In the genomic region with DNA sequence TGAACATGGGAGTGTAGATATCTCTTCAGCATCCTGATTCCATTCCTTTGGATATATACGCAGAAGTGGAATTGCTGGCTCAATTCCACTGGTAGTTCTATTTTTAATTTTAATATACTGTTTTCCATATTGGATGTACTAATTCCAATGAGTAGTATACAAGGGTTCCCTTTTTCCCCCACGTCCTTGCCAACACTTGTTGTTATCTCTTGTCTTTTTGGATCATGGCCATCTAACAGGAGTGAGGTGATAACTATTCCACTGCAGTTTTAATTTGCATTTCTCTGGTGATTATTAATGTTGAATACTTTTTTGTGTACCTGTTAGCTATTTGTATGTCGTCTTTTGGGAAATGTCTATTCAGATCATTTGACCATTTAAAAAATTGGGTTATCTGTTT, we compare ENCODE assay signal across 21 cellular contexts.
DNase-seq lines count a peak whose midpoint lies in the region; ATAC-seq and TF ChIP-seq lines count a peak whose summit lies in the region.
"Had no signal": no experiment of that assay in that cellular context is flagged by ENCODE, and none has a peak within 500 bp of the region (broad histone marks: within the 10 kb centered on the region; RNA-seq: fewer than 3 reads in every experiment).

No MANE protein-coding gene starts in this region.

- no peak overlapping the region for H3K27ac ChIP-seq in effector memory CD4-positive, alpha-beta T cell (ENCODE audit: insufficient read depth, low read length, poor library complexity, severe bottlenecking)
- H3K27ac ChIP-seq: 22Rv1, BLaER1, C4-2B had no signal

- no peak overlapping the region for H3K4me3 Mint-ChIP-seq in activated T-cell treated with anti-CD3 and anti-CD28 coated beads, Interleukin-2, amount 50 U/mL, for 72 hours
- peak overlapping the region; percentile 0 for H3K4me3 Mint-ChIP-seq in natural killer cell
- H3K4me3 Mint-ChIP-seq in natural killer cell treated with Interleukin-12 subunit alpha and Interleukin-12 subunit beta and Interleukin-15 and Interleukin-18, amount 100 ng/mL, for 72 hours = no peak overlapping the region
- H3K4me3 Mint-ChIP-seq: B cell, GM23338, H9, HFFc6 had no signal

- H3K36me3 ChIP-seq in Loucy (ENCODE audit: insufficient read depth, low read length) = no peaks in the 10 kb centered on the region
- no peaks in the 10 kb centered on the region for H3K36me3 ChIP-seq in effector memory CD4-positive, alpha-beta T cell (ENCODE audit: control insufficient read depth, insufficient read depth, low read length)

- H3K4me3 ChIP-seq in Loucy (ENCODE audit: low read length, poor library complexity, severe bottlenecking) = peak overlapping the region; percentile 11
- no peak overlapping the region for H3K4me3 ChIP-seq in effector memory CD4-positive, alpha-beta T cell (ENCODE audit: insufficient read depth, low read depth, low read length, poor library complexity, severe bottlenecking)
- H3K4me3 ChIP-seq: BLaER1, GM23338 had no signal

- TF ChIP-seq CTCF in natural killer cell (IDR thresholded peaks at IDR 0.05) (no peak), Loucy (conservative IDR thresholded peaks at IDR 0.05; ENCODE audit: low read length) (no peak)

- intact Hi-C loops in natural killer cell (cut with micrococcal nuclease) = no loop called here

- H3K27ac Mint-ChIP-seq in activated T-cell treated with anti-CD3 and anti-CD28 coated beads, Interleukin-2, amount 50 U/mL, for 72 hours = peak overlapping the region; percentile 62
- H3K27ac Mint-ChIP-seq in natural killer cell = peak overlapping the region in 1 of 2 donors; percentile 27
- H3K27ac Mint-ChIP-seq in natural killer cell treated with Interleukin-12 subunit alpha and Interleukin-12 subunit beta and Interleukin-15 and Interleukin-18, amount 100 ng/mL, for 72 hours = no peak overlapping the region
- H3K27ac Mint-ChIP-seq: B cell, GM23338, H9, HFFc6 had no signal

- peaks cover 91% of the 10 kb centered on the region for H3K79me2 ChIP-seq in Loucy (ENCODE audit: insufficient read depth, low read length)

- H3K4me1 Mint-ChIP-seq in activated T-cell treated with anti-CD3 and anti-CD28 coated beads, Interleukin-2, amount 50 U/mL, for 72 hours (ENCODE audit: low read depth) = peaks cover 69% of the 10 kb centered on the region
- peaks cover 73 to 76% of the 10 kb centered on the region in 2 donors for H3K4me1 Mint-ChIP-seq in natural killer cell
- peaks cover 55 to 58% of the 10 kb centered on the region in 2 donors for H3K4me1 Mint-ChIP-seq in natural killer cell treated with Interleukin-12 subunit alpha and Interleukin-12 subunit beta and Interleukin-15 and Interleukin-18, amount 100 ng/mL, for 72 hours (ENCODE audit: low read depth in 2 of 2)

- no peaks in the 10 kb centered on the region for H3K9me3 ChIP-seq in Loucy (ENCODE audit: insufficient read depth, low read depth, low read length)
- no peaks in the 10 kb centered on the region for H3K9me3 ChIP-seq in effector memory CD4-positive, alpha-beta T cell (ENCODE audit: control insufficient read depth, low read length)

- no peak for ATAC-seq in activated T-cell treated with anti-CD3 and anti-CD28 coated beads, Interleukin-2, amount 50 U/mL, for 72 hours (replicated peaks in 1 of 2)
- no peak for ATAC-seq in natural killer cell
- no peak for ATAC-seq in natural killer cell treated with Interleukin-12 subunit alpha and Interleukin-12 subunit beta and Interleukin-15 and Interleukin-18, amount 100 ng/mL, for 72 hours
- ATAC-seq: GM23338, HCT116 had no signal

- peak overlapping the region; percentile 64 for H3K4me2 ChIP-seq in Loucy (ENCODE audit: low read depth, low read length, poor library complexity, severe bottlenecking)
- H3K4me2 ChIP-seq: BLaER1, GM23338 had no signal

- H3K27me3 Mint-ChIP-seq in activated T-cell treated with anti-CD3 and anti-CD28 coated beads, Interleukin-2, amount 50 U/mL, for 72 hours (ENCODE audit: low read depth) = no peaks in the 10 kb centered on the region
- H3K27me3 Mint-ChIP-seq in natural killer cell (ENCODE audit: low read depth in 2 of 2) = no peaks in the 10 kb centered on the region
- H3K27me3 Mint-ChIP-seq in natural killer cell treated with Interleukin-12 subunit alpha and Interleukin-12 subunit beta and Interleukin-15 and Interleukin-18, amount 100 ng/mL, for 72 hours = no peaks in the 10 kb centered on the region
- H3K27me3 Mint-ChIP-seq: B cell; CD4-positive, alpha-beta memory T cell had no signal

- no peak for DNase-seq in activated T-cell treated with anti-CD3 and anti-CD28 coated beads, Interleukin-2, amount 50 U/mL, for 72 hours
- DNase-seq in activated T-cell treated with anti-CD3 and anti-CD28 coated beads for 4 hours (no peak), natural killer cell (no peak), iPS-NIHi7 (ENCODE audit: extremely low spot score) (no peak)
- no peak for DNase-seq in natural killer cell treated with Interleukin-12 subunit alpha and Interleukin-12 subunit beta and Interleukin-15 and Interleukin-18, amount 100 ng/mL, for 72 hours (ENCODE audit: low spot score)
- no peak for DNase-seq in effector memory CD4-positive, alpha-beta T cell
- DNase-seq: Calu3; CD4-positive, alpha-beta memory T cell; COR-L47; DMS53; DMS79 treated with DMSO at 0.1 percent for 48 hours; GF-D8; H9; HFFc6 had no signal

- peaks cover 0 to 5% of the 10 kb centered on the region in 2 donors for H3K36me3 Mint-ChIP-seq in activated T-cell treated with anti-CD3 and anti-CD28 coated beads, Interleukin-2, amount 50 U/mL, for 72 hours (ENCODE audit: insufficient read depth in 2 of 2)
- H3K36me3 Mint-ChIP-seq in natural killer cell = no peaks in the 10 kb centered on the region
- no peaks in the 10 kb centered on the region for H3K36me3 Mint-ChIP-seq in natural killer cell treated with Interleukin-12 subunit alpha and Interleukin-12 subunit beta and Interleukin-15 and Interleukin-18, amount 100 ng/mL, for 72 hours

- H4K20me1 ChIP-seq in Loucy (ENCODE audit: insufficient read depth, low read length, poor library complexity, severe bottlenecking) = peaks cover 29% of the 10 kb centered on the region

- H3K9me3 Mint-ChIP-seq in activated T-cell treated with anti-CD3 and anti-CD28 coated beads, Interleukin-2, amount 50 U/mL, for 72 hours = no peaks in the 10 kb centered on the region
- H3K9me3 Mint-ChIP-seq in natural killer cell = no peaks in the 10 kb centered on the region
- no peaks in the 10 kb centered on the region for H3K9me3 Mint-ChIP-seq in natural killer cell treated with Interleukin-12 subunit alpha and Interleukin-12 subunit beta and Interleukin-15 and Interleukin-18, amount 100 ng/mL, for 72 hours
- H3K9me3 Mint-ChIP-seq: CD4-positive, alpha-beta memory T cell; GM23338; H9; HFFc6 had no signal

- H2AFZ ChIP-seq in Loucy (ENCODE audit: low read length) = no peak overlapping the region
- H2AFZ ChIP-seq: GM23338 had no signal

- no peak overlapping the region for H3K9ac ChIP-seq in Loucy (ENCODE audit: low read depth, low read length, poor library complexity, severe bottlenecking)
- H3K9ac ChIP-seq: BLaER1 had no signal

- no peaks in the 10 kb centered on the region for H3K27me3 ChIP-seq in Loucy (ENCODE audit: insufficient read depth, low read length, poor library complexity, severe bottlenecking)
- H3K27me3 ChIP-seq in effector memory CD4-positive, alpha-beta T cell (replicated peaks; ENCODE audit: control insufficient read depth, insufficient read depth, low read length, poor library complexity, severe bottlenecking) = no peaks in the 10 kb centered on the region
- H3K27me3 ChIP-seq: BLaER1 had no signal

- no peaks in the 10 kb centered on the region for H3K9me2 ChIP-seq in Loucy (replicated peaks; ENCODE audit: low read depth, low read length)

- H3K4me1 ChIP-seq in Loucy (ENCODE audit: insufficient read depth, low read length, poor library complexity, severe bottlenecking) = peaks cover 47% of the 10 kb centered on the region
- no peaks in the 10 kb centered on the region for H3K4me1 ChIP-seq in effector memory CD4-positive, alpha-beta T cell (ENCODE audit: control insufficient read depth, insufficient read depth, low read length, poor library complexity, severe bottlenecking)
- H3K4me1 ChIP-seq: BLaER1 had no signal

- H3F3A ChIP-seq in Loucy (ENCODE audit: low read depth) = peaks cover 9% of the 10 kb centered on the region; the same call in 1 of the 2 replicates
